Comparison of ENCODE assay signal across 1 cellular context in the genomic region with DNA sequence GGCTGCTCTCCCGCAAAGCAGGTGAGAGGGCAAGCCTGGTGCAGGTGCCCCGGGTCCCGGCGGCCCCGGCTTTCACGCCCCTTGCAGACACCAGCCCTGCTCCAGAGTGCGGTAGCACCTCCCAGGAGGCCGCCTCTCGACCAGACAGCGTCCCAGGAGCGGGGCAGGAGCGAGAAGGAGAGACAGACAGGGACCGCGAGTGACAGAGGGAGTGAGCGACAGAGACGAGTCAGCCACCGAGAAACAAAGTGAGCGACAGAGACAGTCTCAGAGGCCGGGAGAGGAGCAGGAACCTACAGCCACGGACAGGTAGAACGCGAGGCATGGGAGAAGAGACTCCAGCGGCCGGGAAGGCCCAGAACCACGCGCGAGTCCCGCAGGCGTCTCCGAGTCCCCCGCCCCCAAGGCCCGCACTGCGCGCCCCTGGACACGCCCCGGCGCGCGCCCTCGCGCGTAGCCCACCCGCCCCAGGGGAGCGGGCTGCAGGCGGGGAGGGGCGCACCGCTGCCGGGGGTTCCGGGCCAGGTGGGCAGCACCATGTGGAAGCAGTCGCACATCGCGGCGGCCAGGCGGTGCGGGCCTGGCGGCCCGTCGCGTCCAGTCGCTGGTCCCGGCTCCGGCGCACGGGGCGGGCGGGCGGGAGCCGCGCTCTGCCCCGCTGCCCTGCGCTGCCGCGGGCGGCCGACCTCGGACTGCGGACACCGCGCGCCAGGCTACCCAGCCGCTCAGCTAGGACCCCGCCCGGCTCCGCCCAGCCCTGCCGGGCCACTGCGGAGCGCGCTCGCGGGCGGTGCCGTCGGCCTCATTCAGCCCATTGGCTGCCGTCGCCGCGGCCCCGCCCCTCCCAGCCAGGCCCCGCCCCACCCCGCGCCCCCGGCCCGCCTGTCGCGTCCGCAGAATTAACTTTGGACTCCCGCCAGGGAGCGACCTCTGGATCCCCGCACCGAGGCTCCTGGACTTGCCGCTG.
TF ChIP-seq lines count a peak whose summit lies in the region.

A gene (minus strand): TSS at position 694 of the 967 bp plus-strand sequence. CDS start 137 bp downstream, at position 557.

TF ChIP-seq in PFSK-1, 5 proteins besides CTCF, POLR2A, EP300 and RAD21 (continued from another document):
- TF ChIP-seq, protein P1, sequence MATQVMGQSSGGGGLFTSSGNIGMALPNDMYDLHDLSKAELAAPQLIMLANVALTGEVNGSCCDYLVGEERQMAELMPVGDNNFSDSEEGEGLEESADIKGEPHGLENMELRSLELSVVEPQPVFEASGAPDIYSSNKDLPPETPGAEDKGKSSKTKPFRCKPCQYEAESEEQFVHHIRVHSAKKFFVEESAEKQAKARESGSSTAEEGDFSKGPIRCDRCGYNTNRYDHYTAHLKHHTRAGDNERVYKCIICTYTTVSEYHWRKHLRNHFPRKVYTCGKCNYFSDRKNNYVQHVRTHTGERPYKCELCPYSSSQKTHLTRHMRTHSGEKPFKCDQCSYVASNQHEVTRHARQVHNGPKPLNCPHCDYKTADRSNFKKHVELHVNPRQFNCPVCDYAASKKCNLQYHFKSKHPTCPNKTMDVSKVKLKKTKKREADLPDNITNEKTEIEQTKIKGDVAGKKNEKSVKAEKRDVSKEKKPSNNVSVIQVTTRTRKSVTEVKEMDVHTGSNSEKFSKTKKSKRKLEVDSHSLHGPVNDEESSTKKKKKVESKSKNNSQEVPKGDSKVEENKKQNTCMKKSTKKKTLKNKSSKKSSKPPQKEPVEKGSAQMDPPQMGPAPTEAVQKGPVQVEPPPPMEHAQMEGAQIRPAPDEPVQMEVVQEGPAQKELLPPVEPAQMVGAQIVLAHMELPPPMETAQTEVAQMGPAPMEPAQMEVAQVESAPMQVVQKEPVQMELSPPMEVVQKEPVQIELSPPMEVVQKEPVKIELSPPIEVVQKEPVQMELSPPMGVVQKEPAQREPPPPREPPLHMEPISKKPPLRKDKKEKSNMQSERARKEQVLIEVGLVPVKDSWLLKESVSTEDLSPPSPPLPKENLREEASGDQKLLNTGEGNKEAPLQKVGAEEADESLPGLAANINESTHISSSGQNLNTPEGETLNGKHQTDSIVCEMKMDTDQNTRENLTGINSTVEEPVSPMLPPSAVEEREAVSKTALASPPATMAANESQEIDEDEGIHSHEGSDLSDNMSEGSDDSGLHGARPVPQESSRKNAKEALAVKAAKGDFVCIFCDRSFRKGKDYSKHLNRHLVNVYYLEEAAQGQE (IDR thresholded peaks at IDR 0.05; ENCODE audit: insufficient read depth in 1 of 2, low read depth in 2 of 2, low read length in 2 of 2), result no peak
- no peak for TF ChIP-seq POLR2AphosphoS5 (IDR thresholded peaks at IDR 0.05; ENCODE audit: low read depth, low read length)
